Comparison of ENCODE assay signal across 12 cellular contexts in the genomic region with DNA sequence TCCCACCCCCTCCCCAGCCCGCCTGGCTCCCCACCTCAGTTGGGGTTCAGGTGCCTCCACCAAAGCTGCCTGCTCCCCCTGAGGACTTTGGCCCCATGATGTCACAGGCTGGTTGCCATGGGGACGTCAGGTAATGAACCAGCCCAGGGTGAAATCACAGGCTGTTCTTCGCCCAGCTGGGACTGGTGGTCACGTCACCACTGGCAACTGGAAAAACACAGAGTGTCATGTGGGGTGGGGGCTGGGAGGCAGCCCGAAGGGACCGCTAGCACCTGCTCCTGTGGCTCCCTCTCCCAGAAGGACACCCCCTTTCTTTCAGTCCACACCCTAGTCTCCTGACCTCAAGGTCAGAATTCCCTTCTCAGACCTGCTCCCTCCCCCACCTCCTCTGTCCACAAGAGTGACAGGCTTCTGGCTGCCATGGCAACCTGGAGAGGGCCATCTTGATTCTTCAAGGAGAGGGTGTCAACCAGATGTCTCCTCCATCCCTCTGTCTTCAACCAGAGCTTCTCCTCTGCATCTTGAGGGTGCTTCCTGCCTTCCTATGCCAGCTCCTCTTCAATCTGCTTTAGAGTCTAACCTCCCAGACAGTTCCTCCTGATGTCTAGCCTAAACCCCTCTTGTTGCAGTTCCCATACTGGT. TPM values are rescaled to one million over a fixed set of nuclear protein-coding genes. Genes with fewer than 3 reads are reported as not detected.
DNase-seq lines count a peak whose midpoint lies in the region; ATAC-seq and TF ChIP-seq lines count a peak whose summit lies in the region.
"Had no signal": no experiment of that assay in that cellular context is flagged by ENCODE, and none has a peak within 500 bp of the region (broad histone marks: within the 10 kb centered on the region; RNA-seq: fewer than 3 reads in every experiment).

No MANE protein-coding gene starts in this region.

- DNase-seq in NCI-H1417 (lab: John Stamatoyannopoulos, UW) = peak; percentile 29 to 88 (median 84)
- DNase-seq in NCI-H1417 treated with DMSO at 0.1 percent for 48 hours (lab: John Stamatoyannopoulos, UW) = no peak
- DNase-seq in NAMALWA (ENCODE audit: low spot score) = peak; percentile 71
- DNase-seq in AG20443 (ENCODE audit: low spot score) = no peak
- no peak for DNase-seq in MG63
- DNase-seq: effector memory CD8-positive, alpha-beta T cell; NCI-H1930; T-helper 1 cell had no signal

- no peaks in the 10 kb centered on the region for H3K9me2 ChIP-seq in neural cell (ENCODE audit: insufficient read depth, low read length)

- peak; percentile 74 for TF ChIP-seq EP300 in neural cell (conservative IDR thresholded peaks at IDR 0.05; ENCODE audit: poor library complexity, severe bottlenecking)

- no peaks in the 10 kb centered on the region for H3F3A ChIP-seq in neural cell (ENCODE audit: insufficient read depth, low read length, poor library complexity, severe bottlenecking)

- H3K4me3 ChIP-seq in neural cell (ENCODE audit: low read length) (peak overlapping the region; percentile 37), MG63 (no peak overlapping the region)

- H3K27ac ChIP-seq in cingulate gyrus (ENCODE audit: low read depth, low read length) (peak overlapping the region; percentile 55), neural cell (ENCODE audit: low read length) (peak overlapping the region; percentile 31)

- no peaks in the 10 kb centered on the region for H4K20me1 ChIP-seq in neural cell (ENCODE audit: insufficient read depth)

- no peak for TF ChIP-seq RAD21 in neural cell (conservative IDR thresholded peaks at IDR 0.05)

- H3K79me2 ChIP-seq in neural cell (replicated peaks; ENCODE audit: insufficient read depth, low read length) = no peaks in the 10 kb centered on the region

- H3K9ac ChIP-seq in neural cell (ENCODE audit: low read length) = no peak overlapping the region

- H3K4me2 ChIP-seq in neural cell (ENCODE audit: low read length) = no peak overlapping the region

- H2AFZ ChIP-seq in neural cell (ENCODE audit: low read depth, low read length) = no peak overlapping the region

- H3K36me3 ChIP-seq in neural cell (ENCODE audit: insufficient read depth, low read length) (no peaks in the 10 kb centered on the region), MG63 (no peaks in the 10 kb centered on the region)

- no peak for TF ChIP-seq CTCF in neural cell (IDR thresholded peaks at IDR 0.05; ENCODE audit: poor library complexity, severe bottlenecking)

- H3K27me3 ChIP-seq in neural cell (ENCODE audit: insufficient read depth, low read depth, low read length) = no peaks in the 10 kb centered on the region
- no peaks in the 10 kb centered on the region for H3K27me3 ChIP-seq in MG63

- ATAC-seq in GM21723 (IDR thresholded peaks at IDR 0.05; ENCODE audit: unreplicated experiment) = no peak
- ATAC-seq: effector memory CD8-positive, alpha-beta T cell had no signal

- H3K9me3 ChIP-seq in neural cell (ENCODE audit: low read length) = no peaks in the 10 kb centered on the region
- no peaks in the 10 kb centered on the region for H3K9me3 ChIP-seq in MG63

TF ChIP-seq in neural cell, 6 proteins besides CTCF, POLR2A, EP300 and RAD21:
- TF ChIP-seq EZH2 (IDR thresholded peaks at IDR 0.05; ENCODE audit: borderline replicate concordance, insufficient read depth, low read length, poor library complexity, severe bottlenecking) = no peak
- TF ChIP-seq TAF1 (IDR thresholded peaks at IDR 0.05; ENCODE audit: low read depth) = no peak
- TF ChIP-seq SMC3 (conservative IDR thresholded peaks at IDR 0.05; ENCODE audit: poor library complexity) = no peak
- no peak for TF ChIP-seq POLR2AphosphoS5 (IDR thresholded peaks at IDR 0.05)

RNA-seq across cellular contexts. Expression of gene FAM131C, which starts 6.2 kb away (rescaled TPM):
- polyA plus RNA-seq in neural cell = 0.84 and 0.97 TPM in 2 replicates
- 0.73 and 1.3 TPM in 2 replicates for polyA minus RNA-seq in neural cell
- total RNA-seq in MG63 (2014; rRNA removed; shearing (Covaris generic); ENCODE audit: low replicate concordance) = 0.15 and 2.1 TPM in 2 replicates

RNA-seq across cellular contexts. Expression of gene CLCNKB, which starts 23.7 kb away (rescaled TPM):
- polyA plus RNA-seq in neural cell = not detected in 2 replicates
- polyA minus RNA-seq in neural cell = not detected in 2 replicates
- total RNA-seq in MG63 (2014; rRNA removed; shearing (Covaris generic); ENCODE audit: low replicate concordance) = not detected in 2 replicates
- total RNA-seq: activated T-helper 1 cell treated with anti-CD3 and anti-CD28 coated beads, Interleukin-12 subunit alpha, Interleukin-12 subunit beta, Interleukin-2, Interleukin-4 antibody, amounts not matched to agents 30 ng/mL and 10 ng/mL and 1 ng/mL, durations not matched to agents 14 hours and 24 hours and 36 hours had no signal

RNA-seq across cellular contexts. Expression of gene CLCNKA, which starts 45.4 kb away (rescaled TPM):
- not detected in 2 replicates for polyA plus RNA-seq in neural cell
- not detected in 2 replicates for polyA minus RNA-seq in neural cell
- total RNA-seq in MG63 (2014; rRNA removed; shearing (Covaris generic); ENCODE audit: low replicate concordance) = not detected in 2 replicates
- total RNA-seq: activated T-helper 1 cell treated with anti-CD3 and anti-CD28 coated beads, Interleukin-12 subunit alpha, Interleukin-12 subunit beta, Interleukin-2, Interleukin-4 antibody, amounts not matched to agents 30 ng/mL and 10 ng/mL and 1 ng/mL, durations not matched to agents 14 hours and 24 hours and 36 hours had no signal

RNA-seq across cellular contexts. Expression of gene HSPB7, which starts 49.4 kb away (rescaled TPM):
- polyA plus RNA-seq in neural cell = 0.10 TPM in 1 of 2 replicates, not detected in the other
- not detected in 2 replicates for polyA minus RNA-seq in neural cell
- 1.9 and 4.5 TPM in 2 replicates for total RNA-seq in MG63 (2014; rRNA removed; shearing (Covaris generic); ENCODE audit: low replicate concordance)
- total RNA-seq: activated T-helper 1 cell treated with anti-CD3 and anti-CD28 coated beads, Interleukin-12 subunit alpha, Interleukin-12 subunit beta, Interleukin-2, Interleukin-4 antibody, amounts not matched to agents 30 ng/mL and 10 ng/mL and 1 ng/mL, durations not matched to agents 14 hours and 24 hours and 36 hours had no signal

Comparison
In these comparisons a context has a peak if more than half of its experiments do, and no peak if none do; other contexts are left out.
1. DNase-seq: peak in NCI-H1417 (3 of 3) and NAMALWA (single experiment); none in NCI-H1417 treated with DMSO at 0.1 percent for 48 hours (single experiment), AG20443 (single experiment) and MG63 (single experiment).